26 cellular contexts compared by ENCODE assay signal in genomic region chr10:125128397-125129075, GRCh38. TPM values are rescaled to one million over a fixed set of nuclear protein-coding genes. Genes with fewer than 3 reads are reported as not detected.
DNase-seq lines count a peak whose midpoint lies in the region; ATAC-seq and TF ChIP-seq lines count a peak whose summit lies in the region.
"Had no signal": no experiment of that assay in that cellular context is flagged by ENCODE, and none has a peak within 500 bp of the region (broad histone marks: within the 10 kb centered on the region; RNA-seq: fewer than 3 reads in every experiment).

No MANE protein-coding gene starts in this region.

- H3K27ac Mint-ChIP-seq in natural killer cell treated with Interleukin-12 subunit alpha and Interleukin-12 subunit beta and Interleukin-15 and Interleukin-18, amount 100 ng/mL, for 72 hours = peak overlapping the region; percentile 12 to 47
- H3K27ac Mint-ChIP-seq: activated naive CD8-positive, alpha-beta T cell treated with anti-CD3 and anti-CD28 coated beads, Interleukin-2, amount 10 ng/mL, durations not matched to agents 7 days and 5 days; B cell; naive thymus-derived CD8-positive, alpha-beta T cell had no signal

- no peak for TF ChIP-seq POLR2A in GM18505 (IDR thresholded peaks at IDR 0.05; ENCODE audit: borderline replicate concordance, extremely low read depth, insufficient read depth, insufficient read length)

- no peak for ATAC-seq in natural killer cell treated with Interleukin-12 subunit alpha and Interleukin-12 subunit beta and Interleukin-15 and Interleukin-18, amount 100 ng/mL, for 72 hours
- ATAC-seq in stimulated activated naive CD8-positive, alpha-beta T cell treated with anti-CD3 and anti-CD28 coated beads, Interleukin-15, Interleukin-2, amounts not matched to agents 100 U/mL and 50 U/mL, for 24 hours = no peak
- ATAC-seq in GM18505 (IDR thresholded peaks at IDR 0.05; ENCODE audit: unreplicated experiment) (no peak), HG03135 (IDR thresholded peaks at IDR 0.05; ENCODE audit: unreplicated experiment) (no peak)
- ATAC-seq: HCT116; K562; naive thymus-derived CD8-positive, alpha-beta T cell; Right ventricle myocardium inferior had no signal

- no peaks in the 10 kb centered on the region for H3K9me3 Mint-ChIP-seq in natural killer cell treated with Interleukin-12 subunit alpha and Interleukin-12 subunit beta and Interleukin-15 and Interleukin-18, amount 100 ng/mL, for 72 hours
- H3K9me3 Mint-ChIP-seq: activated naive CD8-positive, alpha-beta T cell treated with anti-CD3 and anti-CD28 coated beads, Interleukin-2, amount 10 ng/mL, durations not matched to agents 7 days and 5 days; central memory CD8-positive, alpha-beta T cell had no signal

- no peaks in the 10 kb centered on the region for H3K36me3 Mint-ChIP-seq in natural killer cell treated with Interleukin-12 subunit alpha and Interleukin-12 subunit beta and Interleukin-15 and Interleukin-18, amount 100 ng/mL, for 72 hours
- H3K36me3 Mint-ChIP-seq: activated naive CD8-positive, alpha-beta T cell treated with anti-CD3 and anti-CD28 coated beads, Interleukin-2, amount 10 ng/mL, durations not matched to agents 7 days and 5 days; naive thymus-derived CD8-positive, alpha-beta T cell had no signal

- H3K4me1 Mint-ChIP-seq in natural killer cell treated with Interleukin-12 subunit alpha and Interleukin-12 subunit beta and Interleukin-15 and Interleukin-18, amount 100 ng/mL, for 72 hours (ENCODE audit: low read depth in 2 of 2) = peaks cover 58 to 81% of the 10 kb centered on the region in 2 donors
- H3K4me1 Mint-ChIP-seq: activated naive CD8-positive, alpha-beta T cell treated with anti-CD3 and anti-CD28 coated beads, Interleukin-2, amount 10 ng/mL, durations not matched to agents 7 days and 5 days; B cell; central memory CD8-positive, alpha-beta T cell had no signal

- DNase-seq in CD1c-positive myeloid dendritic cell (ENCODE audit: extremely low spot score) (peak; percentile 24), RKO (ENCODE audit: low spot score) (peak; percentile 10), fibroblast of mammary gland (ENCODE audit: low read depth) (peak; percentile 32), UCSD-AML1 (lab: John Stamatoyannopoulos, UW; ENCODE audit: unreplicated experiment) (no peak)
- DNase-seq in natural killer cell treated with Interleukin-12 subunit alpha and Interleukin-12 subunit beta and Interleukin-15 and Interleukin-18, amount 100 ng/mL, for 72 hours (ENCODE audit: low spot score) = no peak
- DNase-seq in stimulated activated naive CD8-positive, alpha-beta T cell treated with anti-CD3 and anti-CD28 coated beads, Interleukin-15, Interleukin-2, amounts not matched to agents 100 U/mL and 50 U/mL, for 24 hours = no peak
- DNase-seq: activated CD4-positive, alpha-beta T cell treated with anti-CD3 and anti-CD28 coated beads for 4 hours; activated effector memory CD4-positive, alpha-beta T cell treated with Interleukin-2 at 50 U/mL for 16 hours; activated naive CD8-positive, alpha-beta T cell treated with anti-CD3 and anti-CD28 coated beads, Interleukin-2, amount 10 ng/mL, durations not matched to agents 7 days and 5 days; activated T-cell treated with anti-CD3 and anti-CD28 coated beads for 4 hours; MM.1S; naive thymus-derived CD8-positive, alpha-beta T cell; NCI-H1417; NCI-H2081; NCI-H345; stimulated activated CD4-positive, alpha-beta T cell treated with anti-CD3 and anti-CD28 coated beads, Interleukin-2, amount 100 ng/mL, for 24 hours; T-helper 2 cell; transverse colon had no signal

- peak overlapping the region; percentile 25 for H3K4me3 Mint-ChIP-seq in natural killer cell treated with Interleukin-12 subunit alpha and Interleukin-12 subunit beta and Interleukin-15 and Interleukin-18, amount 100 ng/mL, for 72 hours
- H3K4me3 Mint-ChIP-seq: activated naive CD8-positive, alpha-beta T cell treated with anti-CD3 and anti-CD28 coated beads, Interleukin-2, amount 10 ng/mL, durations not matched to agents 7 days and 5 days; B cell; central memory CD8-positive, alpha-beta T cell; naive thymus-derived CD8-positive, alpha-beta T cell had no signal

- no peak overlapping the region for H3K4me3 ChIP-seq in fibroblast of mammary gland (ENCODE audit: control insufficient read depth, low read depth, low read length)
- H3K4me3 ChIP-seq: K562, smooth muscle cell, transverse colon had no signal

- TF ChIP-seq CTCF in fibroblast of mammary gland (conservative IDR thresholded peaks at IDR 0.05; ENCODE audit: control insufficient read depth, insufficient read depth, low read depth, low read length) = no peak

- H3K27me3 Mint-ChIP-seq in natural killer cell treated with Interleukin-12 subunit alpha and Interleukin-12 subunit beta and Interleukin-15 and Interleukin-18, amount 100 ng/mL, for 72 hours = no peaks in the 10 kb centered on the region

RNA-seq across cellular contexts. Expression of gene CTBP2, which starts 31.8 kb away (rescaled TPM):
- total RNA-seq in natural killer cell treated with Interleukin-12 subunit alpha and Interleukin-12 subunit beta and Interleukin-15 and Interleukin-18, amount 100 ng/mL, for 72 hours = 10 to 100 TPM; 61.3 to 76.4 TPM

Comparison
In these comparisons a context has a peak if more than half of its experiments do, and no peak if none do; other contexts are left out.
1. DNase-seq: peak in CD1c-positive myeloid dendritic cell (single experiment), RKO (single experiment) and fibroblast of mammary gland (single experiment); none in natural killer cell treated with Interleukin-12 subunit alpha and Interleukin-12 subunit beta and Interleukin-15 and Interleukin-18, amount 100 ng/mL, for 72 hours (single experiment), stimulated activated naive CD8-positive, alpha-beta T cell treated with anti-CD3 and anti-CD28 coated beads, Interleukin-15, Interleukin-2, amounts not matched to agents 100 U/mL and 50 U/mL, for 24 hours (single experiment) and UCSD-AML1 (single experiment).